8 cellular contexts compared by ENCODE assay signal in genomic region chr7:157875230-157876179, GRCh38.
DNase-seq lines count a peak whose midpoint lies in the region; ATAC-seq and TF ChIP-seq lines count a peak whose summit lies in the region.

No MANE protein-coding gene starts in this region.

- no peaks in the 10 kb centered on the region for H3K4me1 ChIP-seq in upper lobe of right lung

- ATAC-seq in upper lobe of right lung (peak; percentile 74), HG03432 (IDR thresholded peaks at IDR 0.05; ENCODE audit: unreplicated experiment) (no peak)

- no peaks in the 10 kb centered on the region for H3K9me3 ChIP-seq in upper lobe of right lung

- H3K27me3 ChIP-seq in upper lobe of right lung = peaks cover 13% of the 10 kb centered on the region

- POLR2A ChIA-PET in HEK293T (lab: Yijun Ruan, JAX) = no interaction called here

- no peak overlapping the region for H3K27ac ChIP-seq in upper lobe of right lung

- no peak overlapping the region for H3K4me3 ChIP-seq in upper lobe of right lung

- CTCF ChIA-PET in HEK293T (lab: Yijun Ruan, JAX) = no interaction called here

- no peak overlapping the region for H3K27ac Mint-ChIP-seq in nephron progenitor cell

- TF ChIP-seq CTCF in nephron progenitor cell (IDR thresholded peaks at IDR 0.05) (peak; percentile 81), upper lobe of right lung (IDR thresholded peaks at IDR 0.05) (peak; percentile 56)

- H3K36me3 Mint-ChIP-seq in nephron progenitor cell (ENCODE audit: low read depth) = peaks cover 4% of the 10 kb centered on the region

- H3K4me3 Mint-ChIP-seq in nephron progenitor cell = peak overlapping the region; percentile 65

- peaks cover 18% of the 10 kb centered on the region for H3K9me3 Mint-ChIP-seq in nephron progenitor cell

- no peaks in the 10 kb centered on the region for H3K36me3 ChIP-seq in upper lobe of right lung

- intact Hi-C loops in upper lobe of right lung (cut with DNase I) = no loop called here

- DNase-seq in HEK293T (ENCODE audit: extremely low spot score) = peak; percentile 56
- peak; percentile 56 for DNase-seq in RPMI8226
- DNase-seq in activated naive CD4-positive, alpha-beta T cell treated with anti-CD3 and anti-CD28 coated beads, Interleukin-2, amount 50 U/mL, for 16 hours = peak; percentile 67
- DNase-seq in nephron progenitor cell = peak; percentile 72
- no peak for DNase-seq in upper lobe of right lung
- no peak for DNase-seq in epidermal melanocyte (ENCODE audit: insufficient read length, low spot score)
- no peak for DNase-seq in kidney glomerular epithelial cell (lab: John Stamatoyannopoulos, UW)

- H3K27me3 Mint-ChIP-seq in nephron progenitor cell (ENCODE audit: low read depth, poor library complexity) = peaks cover 5% of the 10 kb centered on the region

- H3K4me1 Mint-ChIP-seq in nephron progenitor cell = peaks cover 11% of the 10 kb centered on the region

TF ChIP-seq in HEK293T, 16 proteins besides CTCF, POLR2A, EP300 and RAD21:
- TF ChIP-seq TARDBP (IDR thresholded peaks at IDR 0.05) (no peak), FOXM1 (IDR thresholded peaks at IDR 0.05; ENCODE audit: borderline replicate concordance) (no peak), CTBP1 (IDR thresholded peaks at IDR 0.05; ENCODE audit: borderline replicate concordance) (no peak), FOXK2 (IDR thresholded peaks at IDR 0.05) (no peak), ZNF384 (IDR thresholded peaks at IDR 0.05) (no peak), ARNT (IDR thresholded peaks at IDR 0.05) (no peak), ELF4 (IDR thresholded peaks at IDR 0.05) (no peak), SUZ12 (IDR thresholded peaks at IDR 0.05) (no peak), HDGF (IDR thresholded peaks at IDR 0.05; ENCODE audit: borderline replicate concordance) (no peak), L3MBTL2 (conservative IDR thresholded peaks at IDR 0.05) (no peak), FOXA1 (IDR thresholded peaks at IDR 0.05) (no peak), PKNOX1 (IDR thresholded peaks at IDR 0.05) (no peak)

Comparison
In these comparisons a context has a peak if more than half of its experiments do, and no peak if none do; other contexts are left out.
1. DNase-seq: peak in HEK293T (single experiment), RPMI8226 (single experiment), activated naive CD4-positive, alpha-beta T cell treated with anti-CD3 and anti-CD28 coated beads, Interleukin-2, amount 50 U/mL, for 16 hours (single experiment) and nephron progenitor cell (single experiment); none in upper lobe of right lung (single experiment), epidermal melanocyte (single experiment) and kidney glomerular epithelial cell (single experiment).